In genomic region chr3:136969539-136969938, GRCh38 we compare ENCODE assay signal across 1 cellular context. TPM values are rescaled to one million over a fixed set of nuclear protein-coding genes. Genes with fewer than 3 reads are reported as not detected.
"Had no signal": no experiment of that assay in that cellular context is flagged by ENCODE, and none has a peak within 500 bp of the region (broad histone marks: within the 10 kb centered on the region; RNA-seq: fewer than 3 reads in every experiment).

No MANE protein-coding gene starts in this region.

RNA-seq across cellular contexts. Expression of gene IL20RB, which starts 11.8 kb away (rescaled TPM):
- total RNA-seq: ascending aorta had no signal
